Comparison of ENCODE assay signal across 9 cellular contexts in genomic region chr13:113586661-113587479, GRCh38. TPM values are rescaled to one million over a fixed set of nuclear protein-coding genes. Genes with fewer than 3 reads are reported as not detected.
DNase-seq lines count a peak whose midpoint lies in the region; ATAC-seq lines count a peak whose summit lies in the region.
"Had no signal": no experiment of that assay in that cellular context is flagged by ENCODE, and none has a peak within 500 bp of the region (broad histone marks: within the 10 kb centered on the region; RNA-seq: fewer than 3 reads in every experiment).

No MANE protein-coding gene starts in this region.

- H3K23ac ChIP-seq in mesendoderm (ENCODE audit: low read length): no peak overlapping the region

- H4K8ac ChIP-seq in mesendoderm (ENCODE audit: low read depth, low read length): no peak overlapping the region

- H3K36me3 Mint-ChIP-seq in activated CD8-positive, alpha-beta memory T cell treated with anti-CD3 and anti-CD28 coated beads, Interleukin-2, amount 10 ng/mL, durations not matched to agents 7 days and 5 days: peaks cover 49% of the 10 kb centered on the region

- H2AK5ac ChIP-seq in mesendoderm (ENCODE audit: low read length): no peak overlapping the region

- H2BK120ac ChIP-seq in mesendoderm (ENCODE audit: low read depth, low read length): no peak overlapping the region

- DNase-seq in stimulated activated CD4-positive, alpha-beta T cell treated with anti-CD3 and anti-CD28 coated beads, Interleukin-15, amount 100 ng/mL, for 24 hours: peak; percentile 27
- no peak for DNase-seq in stimulated activated CD4-positive, alpha-beta T cell treated with anti-CD3 and anti-CD28 coated beads, Interleukin-1b, Interleukin-23, amount 100 ng/mL, for 48 hours
- peak; percentile 67 for DNase-seq in activated CD8-positive, alpha-beta memory T cell treated with anti-CD3 and anti-CD28 coated beads, Interleukin-2, amount 10 ng/mL, durations not matched to agents 7 days and 5 days
- no peak for DNase-seq in mesendoderm
- no peak for DNase-seq in NCI-H146 (lab: John Stamatoyannopoulos, UW)
- DNase-seq in foreskin melanocyte: no peak
- no peak for DNase-seq in CD1c-positive myeloid dendritic cell (ENCODE audit: extremely low spot score)
- DNase-seq: NCI-H524 treated with DMSO at 0.1 percent for 48 hours had no signal

- peak overlapping the region; percentile 69 for H3K27ac Mint-ChIP-seq in activated CD8-positive, alpha-beta memory T cell treated with anti-CD3 and anti-CD28 coated beads, Interleukin-2, amount 10 ng/mL, durations not matched to agents 7 days and 5 days

- CTCF ChIA-PET in activated CD8-positive, alpha-beta memory T cell treated with anti-CD3 and anti-CD28 coated beads, Interleukin-2, amount 10 ng/mL, durations not matched to agents 7 days and 5 days (lab: Charles Lee): interaction anchor here (1.1 kb wide), 1 partner anchor 377 kb away, joined by 3 read pairs; no protein-coding TSS in a partner anchor

- H3K4me1 Mint-ChIP-seq in activated CD8-positive, alpha-beta memory T cell treated with anti-CD3 and anti-CD28 coated beads, Interleukin-2, amount 10 ng/mL, durations not matched to agents 7 days and 5 days: peaks cover 40% of the 10 kb centered on the region

- no CpG with 5 or more reads among the region's 23 CpGs for WGBS in mesendoderm (ENCODE audit: extremely low coverage, insufficient coverage, low lambda C conversion rate)

- no peak overlapping the region for H2BK5ac ChIP-seq in mesendoderm (ENCODE audit: low read length)

- H3K4ac ChIP-seq in mesendoderm (ENCODE audit: low read depth, low read length): no peak overlapping the region

- H3K9ac ChIP-seq in mesendoderm (ENCODE audit: low read length): peak overlapping the region; percentile 48

- no peak overlapping the region for H2BK15ac ChIP-seq in mesendoderm (replicated peaks; ENCODE audit: low read depth)

- H3K4me3 Mint-ChIP-seq in activated CD8-positive, alpha-beta memory T cell treated with anti-CD3 and anti-CD28 coated beads, Interleukin-2, amount 10 ng/mL, durations not matched to agents 7 days and 5 days: peak overlapping the region; percentile 84

- peaks cover 3% of the 10 kb centered on the region for H3K9me3 Mint-ChIP-seq in activated CD8-positive, alpha-beta memory T cell treated with anti-CD3 and anti-CD28 coated beads, Interleukin-2, amount 10 ng/mL, durations not matched to agents 7 days and 5 days (ENCODE audit: low read depth)

- peaks cover 57% of the 10 kb centered on the region for H3K79me2 ChIP-seq in mesendoderm (ENCODE audit: control insufficient read depth, insufficient read depth, low read length)

- H3K4me3 ChIP-seq in mesendoderm (ENCODE audit: low read length): no peak overlapping the region

- no peak overlapping the region for H3K18ac ChIP-seq in mesendoderm (ENCODE audit: low read length)

- ATAC-seq in activated CD8-positive, alpha-beta memory T cell treated with anti-CD3 and anti-CD28 coated beads, Interleukin-2, amount 10 ng/mL, durations not matched to agents 7 days and 5 days: no peak
- no peak for ATAC-seq in HG02840 (IDR thresholded peaks at IDR 0.05; ENCODE audit: low FRiP score, unreplicated experiment)

- H4K5ac ChIP-seq in mesendoderm (ENCODE audit: low read length): no peak overlapping the region

- peaks cover 15% of the 10 kb centered on the region for H3K36me3 ChIP-seq in mesendoderm (ENCODE audit: control insufficient read depth, insufficient read depth, low read length)

- H3K56ac ChIP-seq in mesendoderm (ENCODE audit: low read length): peak overlapping the region; percentile 52

- H3K4me1 ChIP-seq in mesendoderm (ENCODE audit: control insufficient read depth, low read depth, low read length): no peaks in the 10 kb centered on the region

- H3K27ac ChIP-seq in mesendoderm (ENCODE audit: low read depth, low read length): no peak overlapping the region

- H3K4me2 ChIP-seq in mesendoderm (ENCODE audit: low read length): no peak overlapping the region

- H3K79me1 ChIP-seq in mesendoderm (ENCODE audit: low read length): peaks cover 30% of the 10 kb centered on the region

- H3K27me3 ChIP-seq in mesendoderm (ENCODE audit: insufficient read depth, low read length, poor library complexity): no peaks in the 10 kb centered on the region

- no peaks in the 10 kb centered on the region for H3K27me3 Mint-ChIP-seq in activated CD8-positive, alpha-beta memory T cell treated with anti-CD3 and anti-CD28 coated beads, Interleukin-2, amount 10 ng/mL, durations not matched to agents 7 days and 5 days

RNA-seq across cellular contexts. Expression of gene TFDP1, which starts 2.3 kb away (rescaled TPM):
- total RNA-seq in activated CD8-positive, alpha-beta memory T cell treated with anti-CD3 and anti-CD28 coated beads, Interleukin-2, amount 10 ng/mL, durations not matched to agents 7 days and 5 days: 100 to 1,000 TPM; 168 to 175 TPM
- polyA plus RNA-seq in mesendoderm (2013, experiment 1 of 2): 106 TPM
- polyA plus RNA-seq in mesendoderm (2013, experiment 2 of 2): 104 TPM

Comparison
In these comparisons a context has a peak if more than half of its experiments do, and no peak if none do; other contexts are left out.
1. DNase-seq: peak in stimulated activated CD4-positive, alpha-beta T cell treated with anti-CD3 and anti-CD28 coated beads, Interleukin-15, amount 100 ng/mL, for 24 hours (single experiment) and activated CD8-positive, alpha-beta memory T cell treated with anti-CD3 and anti-CD28 coated beads, Interleukin-2, amount 10 ng/mL, durations not matched to agents 7 days and 5 days (single experiment); none in stimulated activated CD4-positive, alpha-beta T cell treated with anti-CD3 and anti-CD28 coated beads, Interleukin-1b, Interleukin-23, amount 100 ng/mL, for 48 hours (single experiment), mesendoderm (single experiment), NCI-H146 (single experiment), foreskin melanocyte (single experiment) and CD1c-positive myeloid dendritic cell (single experiment).